In genomic region chr16:23944381-23944780, GRCh38 we compare ENCODE assay signal across 30 cellular contexts.
DNase-seq lines count a peak whose midpoint lies in the region; ATAC-seq, FAIRE-seq and TF ChIP-seq lines count a peak whose summit lies in the region.
"Had no signal": no experiment of that assay in that cellular context is flagged by ENCODE, and none has a peak within 500 bp of the region (broad histone marks: within the 10 kb centered on the region; RNA-seq: fewer than 3 reads in every experiment).

No MANE protein-coding gene starts in this region.

- no peak overlapping the region for H2AFZ ChIP-seq in hepatocyte

- no peak for DNase-seq in stimulated activated naive CD8-positive, alpha-beta T cell treated with anti-CD3 and anti-CD28 coated beads, Interleukin-15, Interleukin-2, amounts not matched to agents 100 U/mL and 50 U/mL, for 24 hours
- DNase-seq in stimulated activated naive CD8-positive, alpha-beta T cell treated with anti-CD3 and anti-CD28 coated beads, Interleukin-15, amount 100 ng/mL, for 72 hours: no peak
- DNase-seq in activated naive CD8-positive, alpha-beta T cell treated with anti-CD3 and anti-CD28 coated beads for 36 hours: no peak
- DNase-seq in naive thymus-derived CD4-positive, alpha-beta T cell: no peak
- DNase-seq in H54 (ENCODE audit: insufficient read length, low spot score) (no peak), hepatocyte (ENCODE audit: low spot score) (no peak), H7 (no peak), AG08396 (ENCODE audit: low spot score) (no peak)
- DNase-seq: ACHN; activated CD4-positive, alpha-beta T cell treated with anti-CD3 and anti-CD28 coated beads, Interleukin-2, amount 50 U/mL, for 48 hours; activated naive CD8-positive, alpha-beta T cell treated with anti-CD3 and anti-CD28 coated beads, Interleukin-2, amount 10 ng/mL, durations not matched to agents 7 days and 5 days; activated T-cell treated with anti-CD3 and anti-CD28 coated beads, Interleukin-2, amount 50 U/mL, for 48 hours; DMS 273 treated with DMSO at 0.1 percent for 48 hours; H9; kidney; lower lobe of right lung; NCI-H1436 treated with DMSO at 0.1 percent for 48 hours; NCI-H2171; NCI-H524 treated with DMSO at 0.1 percent for 48 hours; occipital lobe; retina; SK-N-SH; stimulated activated CD4-positive, alpha-beta T cell treated with anti-CD3 and anti-CD28 coated beads, Interleukin-2, amount 100 ng/mL, for 48 hours; stomach; WERI-Rb-1 had no signal

- peaks cover 66% of the 10 kb centered on the region for H3K4me1 Mint-ChIP-seq in stimulated activated naive CD8-positive, alpha-beta T cell treated with anti-CD3 and anti-CD28 coated beads, Interleukin-15, amount 100 ng/mL, for 72 hours
- peaks cover 66% of the 10 kb centered on the region for H3K4me1 Mint-ChIP-seq in activated naive CD8-positive, alpha-beta T cell treated with anti-CD3 and anti-CD28 coated beads for 36 hours
- peaks cover 42 to 82% (median 72%) of the 10 kb centered on the region in 7 donors for H3K4me1 Mint-ChIP-seq in naive thymus-derived CD4-positive, alpha-beta T cell

- WGBS in hepatocyte (ENCODE audit: low lambda C conversion rate, missing lambda C conversion rate): 82% methylated on average over 1 of the region's 1 CpG

- no peak overlapping the region for H3K4me3 ChIP-seq in naive thymus-derived CD4-positive, alpha-beta T cell (ENCODE audit: low read length)
- H3K4me3 ChIP-seq in hepatocyte: no peak overlapping the region
- H3K4me3 ChIP-seq in H7 (ENCODE audit: insufficient read depth, low read depth, low read length): no peak overlapping the region
- H3K4me3 ChIP-seq: esophagus muscularis mucosa, gastroesophageal sphincter, lower lobe of right lung, stomach, tibial nerve had no signal

- no peaks in the 10 kb centered on the region for H3K36me3 ChIP-seq in naive thymus-derived CD4-positive, alpha-beta T cell (ENCODE audit: control insufficient read depth in 2 of 3, insufficient read depth in 3 of 3, low read length in 3 of 3)
- H3K36me3 ChIP-seq in hepatocyte (replicated peaks; ENCODE audit: insufficient read depth, low read depth) (no peaks in the 10 kb centered on the region), H7 (replicated peaks; ENCODE audit: control insufficient read depth, insufficient read depth, low read length) (no peaks in the 10 kb centered on the region)
- H3K36me3 ChIP-seq: esophagus muscularis mucosa, gastroesophageal sphincter, lower lobe of right lung, stomach, tibial nerve, WERI-Rb-1 had no signal

- CTCF ChIA-PET in naive thymus-derived CD4-positive, alpha-beta T cell (lab: Charles Lee): interaction anchor here (0.9 to 1.4 kb wide), 3 partner anchors 66 to 141 kb away, joined by 4 to 8 read pairs (median 4); no protein-coding TSS in a partner anchor

- no peaks in the 10 kb centered on the region for H3K9me3 Mint-ChIP-seq in stimulated activated naive CD8-positive, alpha-beta T cell treated with anti-CD3 and anti-CD28 coated beads, Interleukin-15, amount 100 ng/mL, for 72 hours
- H3K9me3 Mint-ChIP-seq in activated naive CD8-positive, alpha-beta T cell treated with anti-CD3 and anti-CD28 coated beads for 36 hours: no peaks in the 10 kb centered on the region
- H3K9me3 Mint-ChIP-seq in naive thymus-derived CD4-positive, alpha-beta T cell: peaks cover 0 to 2% (median 0%) of the 10 kb centered on the region in 11 donors
- H3K9me3 Mint-ChIP-seq: activated naive CD8-positive, alpha-beta T cell treated with anti-CD3 and anti-CD28 coated beads, Interleukin-2, amount 10 ng/mL, durations not matched to agents 7 days and 5 days; H9; T-helper 2 cell treated with Interferon-gamma antibody and Interleukin-4, amounts not matched to agents 5 μg/mL and 100 μg/mL, for 36 hours had no signal

- no peaks in the 10 kb centered on the region for H3K27me3 Mint-ChIP-seq in stimulated activated naive CD8-positive, alpha-beta T cell treated with anti-CD3 and anti-CD28 coated beads, Interleukin-15, amount 100 ng/mL, for 72 hours
- H3K27me3 Mint-ChIP-seq in activated naive CD8-positive, alpha-beta T cell treated with anti-CD3 and anti-CD28 coated beads for 36 hours: no peaks in the 10 kb centered on the region
- no peaks in the 10 kb centered on the region for H3K27me3 Mint-ChIP-seq in naive thymus-derived CD4-positive, alpha-beta T cell
- H3K27me3 Mint-ChIP-seq: activated naive CD8-positive, alpha-beta T cell treated with anti-CD3 and anti-CD28 coated beads, Interleukin-2, amount 10 ng/mL, durations not matched to agents 7 days and 5 days had no signal

- no peak for TF ChIP-seq POLR2A in H54 (IDR thresholded peaks at IDR 0.05; ENCODE audit: low read depth, low read length)

- no peaks in the 10 kb centered on the region for H3K27me3 ChIP-seq in naive thymus-derived CD4-positive, alpha-beta T cell (ENCODE audit: control insufficient read depth in 2 of 2, insufficient read depth in 2 of 2, low read length in 2 of 2)
- H3K27me3 ChIP-seq in hepatocyte (peaks cover 4% of the 10 kb centered on the region), H7 (ENCODE audit: control insufficient read depth, insufficient read depth, low read length) (no peaks in the 10 kb centered on the region)
- H3K27me3 ChIP-seq: esophagus muscularis mucosa, gastroesophageal sphincter, tibial nerve had no signal

- peaks cover 25 to 29% of the 10 kb centered on the region in 2 donors for H3K4me1 ChIP-seq in naive thymus-derived CD4-positive, alpha-beta T cell (ENCODE audit: control insufficient read depth in 2 of 2, insufficient read depth in 2 of 2, low read length in 2 of 2)
- H3K4me1 ChIP-seq in hepatocyte (ENCODE audit: insufficient read depth): no peaks in the 10 kb centered on the region
- H3K4me1 ChIP-seq: esophagus muscularis mucosa, gastroesophageal sphincter had no signal

- no peak overlapping the region for H3K4me2 ChIP-seq in hepatocyte
- H3K4me2 ChIP-seq: SK-N-SH had no signal

- H3K9me2 ChIP-seq in hepatocyte (replicated peaks; ENCODE audit: insufficient read depth): no peaks in the 10 kb centered on the region
- H3K9me2 ChIP-seq: SK-N-SH had no signal

- H3K4me3 Mint-ChIP-seq in stimulated activated naive CD8-positive, alpha-beta T cell treated with anti-CD3 and anti-CD28 coated beads, Interleukin-15, amount 100 ng/mL, for 72 hours: no peak overlapping the region
- no peak overlapping the region for H3K4me3 Mint-ChIP-seq in activated naive CD8-positive, alpha-beta T cell treated with anti-CD3 and anti-CD28 coated beads for 36 hours
- H3K4me3 Mint-ChIP-seq in naive thymus-derived CD4-positive, alpha-beta T cell: no peak overlapping the region
- H3K4me3 Mint-ChIP-seq: activated naive CD8-positive, alpha-beta T cell treated with anti-CD3 and anti-CD28 coated beads, Interleukin-2, amount 10 ng/mL, durations not matched to agents 7 days and 5 days; H9; T-helper 2 cell treated with Interferon-gamma antibody and Interleukin-4, amounts not matched to agents 5 μg/mL and 100 μg/mL, for 36 hours had no signal

- intact Hi-C loops in naive thymus-derived CD4-positive, alpha-beta T cell (cut with micrococcal nuclease): no loop called here

- no peak overlapping the region for H3K27ac ChIP-seq in naive thymus-derived CD4-positive, alpha-beta T cell (ENCODE audit: low read depth, low read length)
- no peak overlapping the region for H3K27ac ChIP-seq in hepatocyte
- H3K27ac ChIP-seq: esophagus muscularis mucosa, gastroesophageal sphincter, lower lobe of right lung, stomach, tibial nerve, WERI-Rb-1 had no signal

- FAIRE-seq in H54 (lab: Jason Lieb, UNC): no peak
- FAIRE-seq: GM18507, kidney had no signal

- H3K9me3 ChIP-seq in naive thymus-derived CD4-positive, alpha-beta T cell (ENCODE audit: control insufficient read depth in 2 of 3, low read length in 3 of 3): no peaks in the 10 kb centered on the region
- H3K9me3 ChIP-seq in hepatocyte (ENCODE audit: low read depth): no peaks in the 10 kb centered on the region
- H3K9me3 ChIP-seq: esophagus muscularis mucosa, gastroesophageal sphincter, lower lobe of right lung, SK-N-SH, stomach, tibial nerve had no signal

- peak; percentile 24 for ATAC-seq in stimulated activated naive CD8-positive, alpha-beta T cell treated with anti-CD3 and anti-CD28 coated beads, Interleukin-15, Interleukin-2, amounts not matched to agents 100 U/mL and 50 U/mL, for 24 hours
- ATAC-seq in stimulated activated naive CD8-positive, alpha-beta T cell treated with anti-CD3 and anti-CD28 coated beads, Interleukin-15, amount 100 ng/mL, for 72 hours: no peak
- ATAC-seq in naive thymus-derived CD4-positive, alpha-beta T cell: no peak
- ATAC-seq: gastroesophageal sphincter, lower lobe of right lung had no signal

- peaks cover 18% of the 10 kb centered on the region for H3K36me3 Mint-ChIP-seq in activated naive CD8-positive, alpha-beta T cell treated with anti-CD3 and anti-CD28 coated beads for 36 hours
- H3K36me3 Mint-ChIP-seq in naive thymus-derived CD4-positive, alpha-beta T cell: peaks cover 0 to 3% (median 0%) of the 10 kb centered on the region in 5 donors

- H3K79me2 ChIP-seq in hepatocyte: no peaks in the 10 kb centered on the region

- H3K27ac Mint-ChIP-seq in stimulated activated naive CD8-positive, alpha-beta T cell treated with anti-CD3 and anti-CD28 coated beads, Interleukin-15, amount 100 ng/mL, for 72 hours: no peak overlapping the region
- H3K27ac Mint-ChIP-seq in activated naive CD8-positive, alpha-beta T cell treated with anti-CD3 and anti-CD28 coated beads for 36 hours: peak overlapping the region; percentile 62
- peak overlapping the region in 7 of 9 donors; percentile 25 to 99 (median 90) for H3K27ac Mint-ChIP-seq in naive thymus-derived CD4-positive, alpha-beta T cell
- H3K27ac Mint-ChIP-seq: H9 had no signal

- TF ChIP-seq CTCF in hepatocyte (IDR thresholded peaks at IDR 0.05; ENCODE audit: poor library complexity): no peak

- POLR2A ChIA-PET in naive thymus-derived CD4-positive, alpha-beta T cell (lab: Charles Lee): interaction anchor here (1.0 to 1.4 kb wide), 2 partner anchors 40 to 80 kb away, joined by 3 read pairs; no protein-coding TSS in a partner anchor

- no peaks in the 10 kb centered on the region for H4K20me1 ChIP-seq in hepatocyte (ENCODE audit: insufficient read depth, poor library complexity, severe bottlenecking)

Comparison
In these comparisons a context has a peak if more than half of its experiments do, and no peak if none do; other contexts are left out.
1. H3K27ac Mint-ChIP-seq: peak in activated naive CD8-positive, alpha-beta T cell treated with anti-CD3 and anti-CD28 coated beads for 36 hours (single experiment) and naive thymus-derived CD4-positive, alpha-beta T cell (7 of 9); none in stimulated activated naive CD8-positive, alpha-beta T cell treated with anti-CD3 and anti-CD28 coated beads, Interleukin-15, amount 100 ng/mL, for 72 hours (0 of 2).